In genomic region chr6:36682328-36683144, GRCh38 we compare ENCODE assay signal across 1 cellular context.
TF ChIP-seq lines count a peak whose summit lies in the region.

No MANE protein-coding gene starts in this region.

TF ChIP-seq in HepG2, 621 proteins besides CTCF, POLR2A, EP300 and RAD21 (continued from another document and continues in another):
- TF ChIP-seq HNF1A (IDR thresholded peaks at IDR 0.05; ENCODE audit: low read depth) = no peak
- TF ChIP-seq HNF1A (CRISPR knock-in tag; IDR thresholded peaks at IDR 0.05; ENCODE audit: borderline replicate concordance) = no peak
- TF ChIP-seq ZNF660 (CRISPR knock-in tag; IDR thresholded peaks at IDR 0.05; ENCODE audit: borderline replicate concordance, low read depth) = no peak
- TF ChIP-seq SP1 (IDR thresholded peaks at IDR 0.05) = no peak
- no peak for TF ChIP-seq SP1 (CRISPR knock-in tag; IDR thresholded peaks at IDR 0.05)
- TF ChIP-seq PAXIP1 (CRISPR knock-in tag; conservative IDR thresholded peaks at IDR 0.05) = peak; percentile 70
- no peak for TF ChIP-seq NCOA2 (CRISPR knock-in tag; IDR thresholded peaks at IDR 0.05)
- TF ChIP-seq MNT (IDR thresholded peaks at IDR 0.05) = no peak
- TF ChIP-seq MLLT10 (CRISPR knock-in tag; IDR thresholded peaks at IDR 0.05) = no peak
- TF ChIP-seq YEATS4 (CRISPR knock-in tag; IDR thresholded peaks at IDR 0.05; ENCODE audit: borderline replicate concordance) = no peak
- no peak; the same call in 1 of the 2 replicates for TF ChIP-seq SP4 (CRISPR knock-in tag; IDR thresholded peaks at IDR 0.05)
- no peak for TF ChIP-seq ZNF792 (CRISPR knock-in tag; IDR thresholded peaks at IDR 0.05)
- no peak for TF ChIP-seq ZNF318 (CRISPR knock-in tag; IDR thresholded peaks at IDR 0.05)
- TF ChIP-seq CERS6 (CRISPR knock-in tag; IDR thresholded peaks at IDR 0.05) = no peak
- no peak for TF ChIP-seq SP2 (CRISPR knock-in tag; IDR thresholded peaks at IDR 0.05)
- peak; percentile 60 for TF ChIP-seq MED1 (CRISPR knock-in tag; IDR thresholded peaks at IDR 0.05)
- no peak for TF ChIP-seq STAT5B (CRISPR knock-in tag; IDR thresholded peaks at IDR 0.05)
- TF ChIP-seq KMT2A (CRISPR knock-in tag; IDR thresholded peaks at IDR 0.05) = no peak
- TF ChIP-seq DNMT1 (CRISPR knock-in tag; IDR thresholded peaks at IDR 0.05) = no peak
- TF ChIP-seq MYC (CRISPR knock-in tag; IDR thresholded peaks at IDR 0.05; ENCODE audit: borderline replicate concordance) = peak; percentile 38; the same call in 1 of the 2 replicates
- TF ChIP-seq ZBTB49 (CRISPR knock-in tag; IDR thresholded peaks at IDR 0.05; ENCODE audit: borderline replicate concordance) = no peak
- TF ChIP-seq HNRNPK (IDR thresholded peaks at IDR 0.05; ENCODE audit: low read depth, low read length, poor library complexity, severe bottlenecking) = no peak
- peak; percentile 60 for TF ChIP-seq ZNF609 (CRISPR knock-in tag; IDR thresholded peaks at IDR 0.05; ENCODE audit: borderline replicate concordance)
- TF ChIP-seq ZNF773 (CRISPR knock-in tag; IDR thresholded peaks at IDR 0.05; ENCODE audit: borderline replicate concordance) = no peak
- no peak for TF ChIP-seq SUZ12 (IDR thresholded peaks at IDR 0.05; ENCODE audit: low read depth, low read length)
- no peak for TF ChIP-seq FOXP1 (IDR thresholded peaks at IDR 0.05)
- no peak for TF ChIP-seq FOXP1 (CRISPR knock-in tag; IDR thresholded peaks at IDR 0.05)
